ENCODE assay signal across 17 cellular contexts in genomic region chr16:65702707-65703402, GRCh38.
"Had no signal": no experiment of that assay in that cellular context is flagged by ENCODE, and none has a peak within 500 bp of the region (broad histone marks: within the 10 kb centered on the region; RNA-seq: fewer than 3 reads in every experiment).

No MANE protein-coding gene starts in this region.

- H3K4me3 ChIP-seq: colonic mucosa, left lung, transverse colon had no signal

- FAIRE-seq: kidney had no signal

- H3K9me3 ChIP-seq: colonic mucosa, left lung, transverse colon had no signal

- H3K4me1 ChIP-seq: colonic mucosa, foreskin keratinocyte, left lung, transverse colon had no signal

- ATAC-seq: activated CD8-positive, alpha-beta memory T cell treated with anti-CD3 and anti-CD28 coated beads, Interleukin-2, amount 10 ng/mL, durations not matched to agents 7 days and 5 days; foreskin keratinocyte; left lung had no signal

- H3K27ac ChIP-seq: colonic mucosa, epithelial cell of prostate, foreskin keratinocyte, transverse colon had no signal

- H3K27me3 ChIP-seq: colonic mucosa, foreskin keratinocyte, left lung, transverse colon had no signal

- H3K36me3 ChIP-seq: colonic mucosa, left lung, transverse colon had no signal

- DNase-seq: activated B cell treated with CpG ODN at 0.5 μM for 24 hours; activated CD4-positive, alpha-beta memory T cell treated with anti-CD3 and anti-CD28 coated beads, Interleukin-2, amount 10 ng/mL, durations not matched to agents 7 days and 5 days; activated CD4-positive, alpha-beta T cell treated with anti-CD3 and anti-CD28 coated beads for 48 hours; activated CD8-positive, alpha-beta memory T cell treated with anti-CD3 and anti-CD28 coated beads, Interleukin-2, amount 10 ng/mL, durations not matched to agents 7 days and 5 days; central memory CD4-positive, alpha-beta T cell; colonic mucosa; endodermal cell; foreskin keratinocyte; glutamatergic neuron; hippocampal formation; kidney; left lung; mammary epithelial cell; occipital lobe; stimulated activated CD4-positive, alpha-beta T cell treated with anti-CD3 and anti-CD28 coated beads, Interleukin-2, amount 100 ng/mL, for 24 hours; transverse colon had no signal
